In the genomic region with DNA sequence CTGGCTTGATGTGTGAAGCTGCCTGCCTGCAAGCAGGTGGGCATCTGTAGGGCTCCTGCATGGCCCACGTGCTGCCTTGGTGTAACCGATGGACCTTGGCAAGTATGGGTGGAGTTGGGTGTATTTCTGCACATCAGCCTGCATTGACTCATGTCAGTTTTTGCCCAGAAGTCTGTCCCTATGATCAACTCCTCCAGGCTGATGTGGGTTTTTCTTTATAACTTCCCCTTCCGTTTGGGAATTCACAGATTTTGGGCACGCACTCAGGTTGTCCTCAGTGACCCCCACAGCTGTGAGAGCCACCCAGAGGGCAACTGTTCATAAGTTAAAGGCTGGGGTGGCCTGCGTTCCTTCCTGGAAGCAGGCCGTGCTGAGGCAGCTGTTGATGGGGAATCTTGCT, we compare ENCODE assay signal across 14 cellular contexts.
A peak's percentile ranks its signal among the peaks of the same experiment; 100 is the strongest.
DNase-seq lines count a peak whose midpoint lies in the region; ATAC-seq and TF ChIP-seq lines count a peak whose summit lies in the region.
"Had no signal": no experiment of that assay in that cellular context is flagged by ENCODE, and none has a peak within 500 bp of the region (broad histone marks: within the 10 kb centered on the region; RNA-seq: fewer than 3 reads in every experiment).

No MANE protein-coding gene starts in this region.

- peak; percentile 27 for DNase-seq in GM03348 (ENCODE audit: low spot score)
- DNase-seq in NB4 (ENCODE audit: low read depth): peak; percentile 80
- peak; percentile 36 for DNase-seq in fibroblast of peridontal ligament (ENCODE audit: extremely low read depth)
- DNase-seq in sciatic nerve (ENCODE audit: low spot score): no peak
- DNase-seq in vagina (ENCODE audit: extremely low spot score in 2 of 2): no peak
- DNase-seq in cortex of kidney (lab: John Stamatoyannopoulos, UW): no peak
- no peak for DNase-seq in erythroblast (lab: John Stamatoyannopoulos, UW)
- DNase-seq in tibial artery: no peak
- DNase-seq: activated CD4-positive, CD25-positive, alpha-beta regulatory T cell treated with anti-CD3 and anti-CD28 coated beads, Interleukin-2, amount 50 U/mL, for 72 hours; DMS153; left colon; NCI-H1105 treated with DMSO at 0.1 percent for 48 hours; NCI-H526 treated with DMSO at 0.1 percent for 48 hours had no signal

- H3K27ac ChIP-seq in vagina (no peak overlapping the region), tibial artery (no peak overlapping the region)

- H3K27me3 ChIP-seq in vagina (no peaks in the 10 kb centered on the region), tibial artery (no peaks in the 10 kb centered on the region)

- ATAC-seq in sciatic nerve: peak; percentile 79
- ATAC-seq: GM23338, left colon had no signal

- H3K36me3 ChIP-seq in vagina (no peaks in the 10 kb centered on the region), tibial artery (no peaks in the 10 kb centered on the region)

- TF ChIP-seq POLR2A in NB4 (IDR thresholded peaks at IDR 0.05; ENCODE audit: extremely low read depth, insufficient read length) (no peak), vagina (IDR thresholded peaks at IDR 0.05) (no peak), erythroblast (IDR thresholded peaks at IDR 0.05; ENCODE audit: low read length) (no peak)

- H3K4me3 ChIP-seq in NB4 (ENCODE audit: low read depth, low read length) (no peak overlapping the region), vagina (no peak overlapping the region), tibial artery (no peak overlapping the region)
- H3K4me3 ChIP-seq: GM23338 had no signal

- intact Hi-C loops in sciatic nerve (cut with DNase I): no loop called here
- intact Hi-C loops in vagina (cut with DNase I): no loop called here
- intact Hi-C loops in tibial artery (cut with DNase I; ENCODE audit: low total_unique reads): no loop called here

- no peaks in the 10 kb centered on the region for H3K9me3 ChIP-seq in vagina
- no peaks in the 10 kb centered on the region for H3K9me3 ChIP-seq in tibial artery

- H3K4me1 ChIP-seq in vagina: peaks cover 45% of the 10 kb centered on the region
- H3K4me1 ChIP-seq in tibial artery: peaks cover 0 to 33% (median 12%) of the 10 kb centered on the region in 4 donors

- TF ChIP-seq CTCF in NB4 (IDR thresholded peaks at IDR 0.05; ENCODE audit: low read depth, low read length) (no peak), vagina (IDR thresholded peaks at IDR 0.05) (no peak), tibial artery (IDR thresholded peaks at IDR 0.05) (no peak)

Comparison
In these comparisons a context has a peak if more than half of its experiments do, and no peak if none do; other contexts are left out.
1. DNase-seq: peak in GM03348 (single experiment), NB4 (single experiment) and fibroblast of peridontal ligament (single experiment); none in sciatic nerve (single experiment), vagina (0 of 2), cortex of kidney (single experiment), erythroblast (0 of 2) and tibial artery (0 of 2).